ENCODE assay signal across 1 cellular context in the genomic region with DNA sequence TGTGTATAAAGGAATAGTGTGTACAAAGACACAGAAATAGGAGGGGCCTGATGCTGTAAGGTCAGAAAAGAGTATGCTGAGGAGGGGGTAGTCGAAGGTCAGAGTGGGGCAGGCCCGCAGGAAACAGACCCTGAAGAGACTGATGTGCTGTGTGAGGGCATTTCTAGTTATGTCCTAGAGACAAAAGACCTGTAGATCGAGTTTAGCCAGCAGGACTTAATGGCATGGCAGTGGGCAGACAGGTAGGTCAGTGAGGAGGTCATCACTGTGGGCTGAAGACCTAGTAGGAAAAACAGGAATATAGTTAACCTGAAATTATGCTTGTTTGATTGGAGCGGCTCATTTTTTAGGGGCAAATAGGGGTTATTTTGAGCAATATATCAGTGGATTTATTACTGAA.
TF ChIP-seq lines count a peak whose summit lies in the region.

No MANE protein-coding gene starts in this region.

TF ChIP-seq in IMR-90, 13 proteins besides CTCF, POLR2A, EP300 and RAD21:
- no peak for TF ChIP-seq NFE2L2 (IDR thresholded peaks at IDR 0.05; ENCODE audit: low read depth, low read length)
- TF ChIP-seq MXI1 (IDR thresholded peaks at IDR 0.05; ENCODE audit: borderline replicate concordance, low read depth, low read length): no peak
- TF ChIP-seq RCOR1 (IDR thresholded peaks at IDR 0.05; ENCODE audit: insufficient replicate concordance, low read length): no peak
- TF ChIP-seq RFX5 (IDR thresholded peaks at IDR 0.05; ENCODE audit: low read depth, low read length): no peak
- TF ChIP-seq, protein P1, sequence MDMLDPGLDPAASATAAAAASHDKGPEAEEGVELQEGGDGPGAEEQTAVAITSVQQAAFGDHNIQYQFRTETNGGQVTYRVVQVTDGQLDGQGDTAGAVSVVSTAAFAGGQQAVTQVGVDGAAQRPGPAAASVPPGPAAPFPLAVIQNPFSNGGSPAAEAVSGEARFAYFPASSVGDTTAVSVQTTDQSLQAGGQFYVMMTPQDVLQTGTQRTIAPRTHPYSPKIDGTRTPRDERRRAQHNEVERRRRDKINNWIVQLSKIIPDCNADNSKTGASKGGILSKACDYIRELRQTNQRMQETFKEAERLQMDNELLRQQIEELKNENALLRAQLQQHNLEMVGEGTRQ (IDR thresholded peaks at IDR 0.05; ENCODE audit: low read depth, low read length): no peak
- TF ChIP-seq MAZ (IDR thresholded peaks at IDR 0.05; ENCODE audit: borderline replicate concordance, low read depth, low read length): no peak
- TF ChIP-seq SMC3 (IDR thresholded peaks at IDR 0.05; ENCODE audit: low read depth, low read length): no peak
- TF ChIP-seq BHLHE40 (IDR thresholded peaks at IDR 0.05; ENCODE audit: low read depth, low read length): no peak
- TF ChIP-seq MAFK (IDR thresholded peaks at IDR 0.05; ENCODE audit: low read depth, low read length): no peak
- no peak for TF ChIP-seq CEBPB (IDR thresholded peaks at IDR 0.05; ENCODE audit: low read depth, low read length)
- no peak for TF ChIP-seq FOS (IDR thresholded peaks at IDR 0.05; ENCODE audit: low read depth, low read length)
- no peak for TF ChIP-seq CHD1 (IDR thresholded peaks at IDR 0.05; ENCODE audit: low read depth, low read length)
- TF ChIP-seq, protein P2, sequence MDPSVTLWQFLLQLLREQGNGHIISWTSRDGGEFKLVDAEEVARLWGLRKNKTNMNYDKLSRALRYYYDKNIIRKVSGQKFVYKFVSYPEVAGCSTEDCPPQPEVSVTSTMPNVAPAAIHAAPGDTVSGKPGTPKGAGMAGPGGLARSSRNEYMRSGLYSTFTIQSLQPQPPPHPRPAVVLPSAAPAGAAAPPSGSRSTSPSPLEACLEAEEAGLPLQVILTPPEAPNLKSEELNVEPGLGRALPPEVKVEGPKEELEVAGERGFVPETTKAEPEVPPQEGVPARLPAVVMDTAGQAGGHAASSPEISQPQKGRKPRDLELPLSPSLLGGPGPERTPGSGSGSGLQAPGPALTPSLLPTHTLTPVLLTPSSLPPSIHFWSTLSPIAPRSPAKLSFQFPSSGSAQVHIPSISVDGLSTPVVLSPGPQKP (IDR thresholded peaks at IDR 0.05; ENCODE audit: borderline replicate concordance, low read depth, low read length): no peak
